ENCODE assay signal across 9 cellular contexts in the genomic region with DNA sequence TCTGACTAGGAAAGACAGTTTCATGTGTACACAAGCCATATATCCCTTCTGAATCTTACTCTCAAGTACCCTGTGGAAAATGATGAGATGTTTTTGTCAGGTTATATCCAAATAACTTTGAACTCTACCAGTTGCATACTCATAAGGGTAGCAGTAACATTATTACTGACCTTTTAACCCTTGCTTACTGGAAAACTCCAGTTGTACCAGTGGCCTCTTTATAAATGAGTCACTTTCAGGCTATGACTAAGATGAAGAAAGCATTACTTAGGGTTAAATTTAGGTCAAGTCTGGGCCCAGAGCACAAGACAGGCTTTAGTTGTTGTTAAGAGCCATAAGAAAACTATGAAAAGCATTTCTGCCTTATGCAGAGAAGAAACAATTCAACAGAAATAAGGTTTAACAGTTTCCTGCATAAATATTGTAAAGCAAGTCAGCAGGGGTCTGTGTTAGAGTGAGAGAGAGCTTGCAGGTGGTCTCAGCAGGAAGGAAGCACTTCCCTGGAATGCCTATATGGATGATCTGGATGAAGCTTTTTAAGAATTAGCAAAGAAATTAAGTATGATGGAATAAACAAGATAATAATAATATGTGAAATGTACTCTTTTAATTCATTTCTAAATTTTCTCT.
DNase-seq lines count a peak whose midpoint lies in the region; ATAC-seq, FAIRE-seq and TF ChIP-seq lines count a peak whose summit lies in the region.
"Had no signal": no experiment of that assay in that cellular context is flagged by ENCODE, and none has a peak within 500 bp of the region (broad histone marks: within the 10 kb centered on the region; RNA-seq: fewer than 3 reads in every experiment).

No MANE protein-coding gene starts in this region.

- no peak overlapping the region for H2AFZ ChIP-seq in astrocyte (ENCODE audit: low read depth, low read length)

- no peaks in the 10 kb centered on the region for H3K79me2 ChIP-seq in astrocyte (ENCODE audit: insufficient read depth, low read length)

- peak; percentile 98 for ATAC-seq in stimulated activated effector memory CD8-positive, alpha-beta T cell treated with anti-CD3 and anti-CD28 coated beads, Interleukin-12 subunit alpha, Interleukin-12 subunit beta, amount 100 ng/mL, for 72 hours
- no peak for ATAC-seq in right cardiac atrium

- H3K27me3 ChIP-seq in astrocyte (ENCODE audit: insufficient read depth, low read length) (no peaks in the 10 kb centered on the region), right cardiac atrium (ENCODE audit: control insufficient read depth, insufficient read depth) (no peaks in the 10 kb centered on the region)

- H3K27ac ChIP-seq in HEK293 (ENCODE audit: extremely low read depth, low read depth, low read length): no peak overlapping the region
- H3K27ac ChIP-seq in astrocyte (ENCODE audit: low read depth, low read length): peak overlapping the region; percentile 26
- H3K27ac ChIP-seq in right cardiac atrium (ENCODE audit: low read length): no peak overlapping the region
- H3K27ac ChIP-seq: 22Rv1 had no signal

- peak overlapping the region; percentile 57 for H3K4me2 ChIP-seq in astrocyte (ENCODE audit: low read length)

- H3K4me3 Mint-ChIP-seq in astrocyte (ENCODE audit: unreplicated experiment): no peak overlapping the region
- peak overlapping the region; percentile 59 for H3K4me3 Mint-ChIP-seq in stimulated activated effector memory CD8-positive, alpha-beta T cell treated with anti-CD3 and anti-CD28 coated beads, Interleukin-12 subunit alpha, Interleukin-12 subunit beta, amount 100 ng/mL, for 72 hours

- DNase-seq in NCI-H82 treated with DMSO at 0.1 percent for 48 hours (lab: John Stamatoyannopoulos, UW; ENCODE audit: unreplicated experiment) (peak; percentile 56), NCI-H82 (lab: John Stamatoyannopoulos, UW) (no peak), M059J (ENCODE audit: low read depth) (peak; percentile 92), astrocyte (ENCODE audit: low read depth) (peak; percentile 91), cerebellum (ENCODE audit: low spot score) (no peak), right cardiac atrium (no peak)
- no peak for DNase-seq in stimulated activated effector memory CD8-positive, alpha-beta T cell treated with anti-CD3 and anti-CD28 coated beads, Interleukin-12 subunit alpha, Interleukin-12 subunit beta, amount 100 ng/mL, for 72 hours (ENCODE audit: low spot score in 2 of 2)

- CTCF ChIA-PET in HEK293 (lab: Yijun Ruan, JAX): interaction anchor here (0.6 kb wide), 1 partner anchor 24 kb away, joined by 4 read pairs; no protein-coding TSS in a partner anchor

- H3K4me1 ChIP-seq in HEK293 (ENCODE audit: control insufficient read depth, insufficient read depth, low read length) (peaks cover 3% of the 10 kb centered on the region; the same call in 1 of the 2 replicates), astrocyte (ENCODE audit: insufficient read depth, low read length) (peaks cover 15% of the 10 kb centered on the region), right cardiac atrium (ENCODE audit: control insufficient read depth, insufficient read depth, low read length) (no peaks in the 10 kb centered on the region)

- TF ChIP-seq CTCF in HEK293 (tag by site-specific recombination; IDR thresholded peaks at IDR 0.05) (no peak), astrocyte (IDR thresholded peaks at IDR 0.05; ENCODE audit: insufficient read depth, low read depth, low read length) (no peak)

- peak; percentile 96 for FAIRE-seq in astrocyte (lab: Jason Lieb, UNC)

- H3K9me3 ChIP-seq in HEK293 (ENCODE audit: control insufficient read depth, insufficient read depth, low read depth, low read length) (no peaks in the 10 kb centered on the region), astrocyte (ENCODE audit: insufficient read depth, low read depth, low read length) (no peaks in the 10 kb centered on the region), right cardiac atrium (ENCODE audit: control insufficient read depth, low read length) (no peaks in the 10 kb centered on the region)

- POLR2A ChIA-PET in HEK293 (lab: Yijun Ruan, JAX): no interaction called here

- peaks cover 17% of the 10 kb centered on the region for H3K4me1 Mint-ChIP-seq in astrocyte (ENCODE audit: low read depth, unreplicated experiment)
- H3K4me1 Mint-ChIP-seq in stimulated activated effector memory CD8-positive, alpha-beta T cell treated with anti-CD3 and anti-CD28 coated beads, Interleukin-12 subunit alpha, Interleukin-12 subunit beta, amount 100 ng/mL, for 72 hours: peaks cover 53% of the 10 kb centered on the region

- H3K36me3 Mint-ChIP-seq in astrocyte (ENCODE audit: low read depth, unreplicated experiment): no peaks in the 10 kb centered on the region
- H3K36me3 Mint-ChIP-seq in stimulated activated effector memory CD8-positive, alpha-beta T cell treated with anti-CD3 and anti-CD28 coated beads, Interleukin-12 subunit alpha, Interleukin-12 subunit beta, amount 100 ng/mL, for 72 hours: peaks cover 5% of the 10 kb centered on the region

- H3K27me3 Mint-ChIP-seq in astrocyte (ENCODE audit: low read depth, unreplicated experiment): no peaks in the 10 kb centered on the region

- H3K36me3 ChIP-seq in HEK293 (ENCODE audit: control insufficient read depth in 2 of 2, insufficient read depth in 1 of 2, low read length in 2 of 2) (no peaks in the 10 kb centered on the region), astrocyte (ENCODE audit: insufficient read depth, low read length) (no peaks in the 10 kb centered on the region)

- no peaks in the 10 kb centered on the region for H4K20me1 ChIP-seq in astrocyte (ENCODE audit: insufficient read depth, low read length)

- H3K9ac ChIP-seq in astrocyte (ENCODE audit: low read length): no peak overlapping the region

- no peak overlapping the region for H3K4me3 ChIP-seq in HEK293 (ENCODE audit: low read depth, low read length)
- H3K4me3 ChIP-seq in astrocyte (ENCODE audit: insufficient read depth, low read depth, low read length): no peak overlapping the region
- no peak overlapping the region for H3K4me3 ChIP-seq in right cardiac atrium (ENCODE audit: low read length)

- H3K9me3 Mint-ChIP-seq in astrocyte (ENCODE audit: unreplicated experiment): no peaks in the 10 kb centered on the region
- peaks cover 4% of the 10 kb centered on the region for H3K9me3 Mint-ChIP-seq in stimulated activated effector memory CD8-positive, alpha-beta T cell treated with anti-CD3 and anti-CD28 coated beads, Interleukin-12 subunit alpha, Interleukin-12 subunit beta, amount 100 ng/mL, for 72 hours

- intact Hi-C loops in right cardiac atrium (cut with DNase I): loop anchor here in 2 of 4 donors (10.0 kb wide), 1 partner anchor 608 kb away; no protein-coding TSS in a partner anchor

- peak overlapping the region; percentile 59 for H3K27ac Mint-ChIP-seq in astrocyte (ENCODE audit: unreplicated experiment)
- H3K27ac Mint-ChIP-seq in stimulated activated effector memory CD8-positive, alpha-beta T cell treated with anti-CD3 and anti-CD28 coated beads, Interleukin-12 subunit alpha, Interleukin-12 subunit beta, amount 100 ng/mL, for 72 hours: peak overlapping the region; percentile 93

TF ChIP-seq in HEK293, 187 proteins besides CTCF, POLR2A, EP300 and RAD21 (continues in another document):
- TF ChIP-seq YY2 (tag by site-specific recombination; IDR thresholded peaks at IDR 0.05): no peak
- no peak for TF ChIP-seq ZNF777 (tag by site-specific recombination; IDR thresholded peaks at IDR 0.05; ENCODE audit: borderline replicate concordance)
- no peak for TF ChIP-seq ZNF670 (tag by site-specific recombination; IDR thresholded peaks at IDR 0.05; ENCODE audit: low read depth)
- no peak for TF ChIP-seq ZNF202 (tag by site-specific recombination; IDR thresholded peaks at IDR 0.05; ENCODE audit: borderline replicate concordance)
- no peak for TF ChIP-seq ZBTB48 (tag by site-specific recombination; IDR thresholded peaks at IDR 0.05)
- 0 out of 2 replicates have a peak, but pooled peaks have one; percentile 12 for TF ChIP-seq PRDM6 (tag by site-specific recombination; IDR thresholded peaks at IDR 0.05)
- no peak for TF ChIP-seq ZNF2 (tag by site-specific recombination; IDR thresholded peaks at IDR 0.05)
- no peak for TF ChIP-seq ZNF701 (tag by site-specific recombination; IDR thresholded peaks at IDR 0.05)
- TF ChIP-seq ZIC2 (tag by site-specific recombination; IDR thresholded peaks at IDR 0.05): peak; percentile 48; the same call in 1 of the 2 replicates
- no peak for TF ChIP-seq ZNF623 (tag by site-specific recombination; IDR thresholded peaks at IDR 0.05)
- TF ChIP-seq, protein P1, sequence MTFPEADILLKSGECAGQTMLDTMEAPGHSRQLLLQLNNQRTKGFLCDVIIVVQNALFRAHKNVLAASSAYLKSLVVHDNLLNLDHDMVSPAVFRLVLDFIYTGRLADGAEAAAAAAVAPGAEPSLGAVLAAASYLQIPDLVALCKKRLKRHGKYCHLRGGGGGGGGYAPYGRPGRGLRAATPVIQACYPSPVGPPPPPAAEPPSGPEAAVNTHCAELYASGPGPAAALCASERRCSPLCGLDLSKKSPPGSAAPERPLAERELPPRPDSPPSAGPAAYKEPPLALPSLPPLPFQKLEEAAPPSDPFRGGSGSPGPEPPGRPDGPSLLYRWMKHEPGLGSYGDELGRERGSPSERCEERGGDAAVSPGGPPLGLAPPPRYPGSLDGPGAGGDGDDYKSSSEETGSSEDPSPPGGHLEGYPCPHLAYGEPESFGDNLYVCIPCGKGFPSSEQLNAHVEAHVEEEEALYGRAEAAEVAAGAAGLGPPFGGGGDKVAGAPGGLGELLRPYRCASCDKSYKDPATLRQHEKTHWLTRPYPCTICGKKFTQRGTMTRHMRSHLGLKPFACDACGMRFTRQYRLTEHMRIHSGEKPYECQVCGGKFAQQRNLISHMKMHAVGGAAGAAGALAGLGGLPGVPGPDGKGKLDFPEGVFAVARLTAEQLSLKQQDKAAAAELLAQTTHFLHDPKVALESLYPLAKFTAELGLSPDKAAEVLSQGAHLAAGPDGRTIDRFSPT (tag by site-specific recombination; IDR thresholded peaks at IDR 0.05): no peak

Comparison
In these comparisons a context has a peak if more than half of its experiments do, and no peak if none do; other contexts are left out.
1. DNase-seq: peak in NCI-H82 treated with DMSO at 0.1 percent for 48 hours (single experiment), M059J (single experiment) and astrocyte (single experiment); none in NCI-H82 (single experiment), stimulated activated effector memory CD8-positive, alpha-beta T cell treated with anti-CD3 and anti-CD28 coated beads, Interleukin-12 subunit alpha, Interleukin-12 subunit beta, amount 100 ng/mL, for 72 hours (0 of 2), cerebellum (single experiment) and right cardiac atrium (0 of 3).